In the genomic region with DNA sequence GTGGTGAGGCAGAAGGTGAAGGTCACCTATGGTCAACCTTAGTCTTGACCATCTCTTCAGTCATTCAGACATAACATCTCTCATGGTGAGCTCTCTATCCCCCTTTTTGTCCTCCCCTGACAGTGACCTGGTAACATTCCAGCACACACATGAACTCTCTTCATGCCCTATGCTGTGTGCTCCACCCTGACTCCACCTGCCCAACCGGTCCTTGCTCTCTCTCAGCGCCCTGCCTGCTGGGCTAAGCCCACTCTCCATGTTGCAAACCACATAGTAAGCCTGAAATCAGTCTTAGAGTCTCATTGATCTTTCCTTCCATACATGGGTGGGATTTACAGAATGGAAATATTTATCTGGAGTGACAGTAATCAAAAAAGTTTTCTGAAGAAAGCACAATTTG, we compare ENCODE assay signal across 6 cellular contexts. TPM values are rescaled to one million over a fixed set of nuclear protein-coding genes. Genes with fewer than 3 reads are reported as not detected.
"Had no signal": no experiment of that assay in that cellular context is flagged by ENCODE, and none has a peak within 500 bp of the region (broad histone marks: within the 10 kb centered on the region; RNA-seq: fewer than 3 reads in every experiment).

No MANE protein-coding gene starts in this region.

- H3K4me2 ChIP-seq: GM23338 had no signal

- H3K4me3 Mint-ChIP-seq: GM23338, H9 had no signal

- H3K27ac Mint-ChIP-seq: GM23338, H9 had no signal

- H3K4me3 ChIP-seq: GM23338 had no signal

- DNase-seq: H9, HCEC 1CT, IMR-90 had no signal

- H3K4me1 Mint-ChIP-seq: GM23338, H9 had no signal

- ATAC-seq: GM23338 had no signal

RNA-seq across cellular contexts. Expression of gene MARCO, which starts 52.8 kb away (rescaled TPM):
- total RNA-seq: GM23338, H1, H9, HT-29, IMR-90 had no signal
- polyA plus RNA-seq: GM23338, H1, IMR-90 had no signal
